In the genomic region with DNA sequence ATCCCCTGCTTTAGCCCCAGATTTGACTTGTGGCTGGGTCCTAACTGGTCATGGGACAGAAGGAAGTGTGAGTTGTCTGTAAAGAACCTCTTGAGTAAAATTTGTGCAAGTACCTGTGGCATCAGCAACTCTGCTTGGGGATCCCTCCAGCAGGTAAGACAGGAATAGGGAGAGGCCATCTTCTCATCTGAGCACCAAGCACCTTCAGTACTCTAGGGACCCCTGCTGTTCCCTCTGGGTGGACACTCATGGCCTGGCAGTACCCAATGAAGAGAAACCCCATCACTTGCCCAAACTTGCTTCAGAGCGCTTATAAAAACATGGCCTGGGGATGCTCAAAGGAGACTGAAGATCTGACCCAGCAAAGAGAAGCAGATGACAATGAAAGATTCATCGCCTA, we compare ENCODE assay signal across 11 cellular contexts.
A peak's percentile ranks its signal among the peaks of the same experiment; 100 is the strongest.
DNase-seq lines count a peak whose midpoint lies in the region; ATAC-seq and TF ChIP-seq lines count a peak whose summit lies in the region.
"Had no signal": no experiment of that assay in that cellular context is flagged by ENCODE, and none has a peak within 500 bp of the region (broad histone marks: within the 10 kb centered on the region; RNA-seq: fewer than 3 reads in every experiment).

No MANE protein-coding gene starts in this region.

- ATAC-seq in HG02852 (IDR thresholded peaks at IDR 0.05; ENCODE audit: unreplicated experiment) = no peak

- H3K9me3 Mint-ChIP-seq in osteocyte (ENCODE audit: unreplicated experiment) = no peaks in the 10 kb centered on the region

- H3K4me3 Mint-ChIP-seq in osteocyte (ENCODE audit: unreplicated experiment) = no peak overlapping the region

- H4K20me1 ChIP-seq in osteoblast (ENCODE audit: insufficient read depth, low read length) = no peaks in the 10 kb centered on the region

- peaks cover 11% of the 10 kb centered on the region for H3K27me3 ChIP-seq in osteoblast (ENCODE audit: insufficient read depth, low read length)
- H3K27me3 ChIP-seq: thyroid gland had no signal

- no peak overlapping the region for H3K4me3 ChIP-seq in osteoblast (ENCODE audit: insufficient read depth, low read length)
- H3K4me3 ChIP-seq: thyroid gland had no signal

- no peaks in the 10 kb centered on the region for H3K4me1 ChIP-seq in osteoblast (ENCODE audit: insufficient read depth, low read length)

- no peaks in the 10 kb centered on the region for H3K79me2 ChIP-seq in osteoblast (ENCODE audit: insufficient read depth, low read length)

- no peak overlapping the region for H3K4me2 ChIP-seq in osteoblast (ENCODE audit: insufficient read depth, low read length)

- no peaks in the 10 kb centered on the region for H3K36me3 ChIP-seq in osteoblast (ENCODE audit: insufficient read depth, low read length)
- H3K36me3 ChIP-seq: thyroid gland had no signal

- no peak overlapping the region for H3K27ac Mint-ChIP-seq in osteocyte (ENCODE audit: unreplicated experiment)

- H3K4me1 Mint-ChIP-seq in osteocyte (ENCODE audit: unreplicated experiment) = peaks cover 7% of the 10 kb centered on the region

- H3K36me3 Mint-ChIP-seq in osteocyte (ENCODE audit: unreplicated experiment) = no peaks in the 10 kb centered on the region

- TF ChIP-seq CTCF in osteoblast (IDR thresholded peaks at IDR 0.05; ENCODE audit: extremely low read depth, low read depth, low read length) (peak; percentile 19), osteocyte (IDR thresholded peaks at IDR 0.05) (no peak)

- H3K9me3 ChIP-seq in osteoblast (ENCODE audit: low read depth, low read length) = no peaks in the 10 kb centered on the region
- H3K9me3 ChIP-seq: thyroid gland had no signal

- DNase-seq in DMS53 (lab: John Stamatoyannopoulos, UW) (peak; percentile 24), DMS53 treated with DMSO at 0.1 percent for 48 hours (lab: John Stamatoyannopoulos, UW; ENCODE audit: unreplicated experiment) (no peak), NCI-H526 (lab: John Stamatoyannopoulos, UW) (peak; percentile 23 to 62), dermis blood vessel endothelial cell (peak; percentile 2), osteoblast (ENCODE audit: insufficient read length, low spot score, missing footprints) (no peak), nucleus accumbens (lab: John Stamatoyannopoulos, UW) (no peak), osteocyte (ENCODE audit: extremely low spot score, unreplicated experiment) (no peak)
- DNase-seq: hypothalamus, NCI-H1436 treated with DMSO at 0.1 percent for 48 hours, thyroid gland had no signal

- H3K27ac ChIP-seq in osteoblast (ENCODE audit: low read depth, low read length) = no peak overlapping the region
- H3K27ac ChIP-seq: thyroid gland had no signal

- no peaks in the 10 kb centered on the region for H3K27me3 Mint-ChIP-seq in osteocyte (ENCODE audit: unreplicated experiment)

- H2AFZ ChIP-seq in osteoblast (ENCODE audit: low read length) = no peak overlapping the region

Comparison
In these comparisons a context has a peak if more than half of its experiments do, and no peak if none do; other contexts are left out.
1. DNase-seq: peak in DMS53 (single experiment), NCI-H526 (2 of 2) and dermis blood vessel endothelial cell (single experiment); none in DMS53 treated with DMSO at 0.1 percent for 48 hours (single experiment), osteoblast (single experiment), nucleus accumbens (0 of 56) and osteocyte (single experiment).